ENCODE assay signal across 1 cellular context in the genomic region with DNA sequence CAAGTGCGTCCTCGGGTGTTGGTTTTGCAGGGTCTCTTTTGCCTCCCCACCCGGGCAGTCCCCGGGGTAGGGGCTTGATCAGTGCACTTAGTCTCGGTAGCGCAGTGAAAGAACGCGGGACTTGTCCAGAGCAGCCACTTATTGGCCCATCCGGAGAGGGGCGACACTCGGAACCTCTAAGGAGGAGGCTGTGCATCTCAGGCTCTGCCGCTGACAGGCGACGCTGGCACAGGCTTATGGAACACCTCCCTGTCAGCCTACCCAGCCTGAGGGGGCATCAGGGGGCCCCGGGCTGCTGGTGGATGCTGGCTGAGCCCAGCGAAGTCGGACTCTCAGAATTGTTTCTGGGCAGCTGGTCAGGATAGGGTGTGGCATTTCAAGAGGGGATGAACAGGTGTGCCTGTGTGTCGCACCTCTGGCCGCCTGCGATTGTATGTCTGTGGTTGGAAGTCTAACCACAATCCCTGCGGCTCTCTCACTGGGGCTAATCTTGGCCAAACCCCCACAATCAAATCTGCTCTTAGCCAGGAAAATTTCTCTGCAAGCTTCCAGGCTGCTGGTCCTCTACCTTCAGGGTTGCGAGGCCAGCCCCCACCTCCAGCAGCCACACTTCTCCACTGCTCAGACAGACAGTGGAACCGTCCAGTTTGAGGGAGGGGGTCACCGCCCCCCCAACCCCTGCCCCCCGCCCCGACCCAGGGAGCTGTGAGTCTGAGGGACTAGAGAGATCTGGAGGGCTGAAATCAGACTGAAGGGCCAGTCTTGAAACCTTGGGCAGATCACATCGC.
TF ChIP-seq lines count a peak whose summit lies in the region.

No MANE protein-coding gene starts in this region.

TF ChIP-seq in K562, 482 proteins besides CTCF, POLR2A, EP300 and RAD21 (continued from another document and continues in another):
- TF ChIP-seq, protein P1, sequence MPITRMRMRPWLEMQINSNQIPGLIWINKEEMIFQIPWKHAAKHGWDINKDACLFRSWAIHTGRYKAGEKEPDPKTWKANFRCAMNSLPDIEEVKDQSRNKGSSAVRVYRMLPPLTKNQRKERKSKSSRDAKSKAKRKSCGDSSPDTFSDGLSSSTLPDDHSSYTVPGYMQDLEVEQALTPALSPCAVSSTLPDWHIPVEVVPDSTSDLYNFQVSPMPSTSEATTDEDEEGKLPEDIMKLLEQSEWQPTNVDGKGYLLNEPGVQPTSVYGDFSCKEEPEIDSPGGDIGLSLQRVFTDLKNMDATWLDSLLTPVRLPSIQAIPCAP (CRISPR knock-in tag; IDR thresholded peaks at IDR 0.05; ENCODE audit: borderline replicate concordance) = no peak
- TF ChIP-seq ZNF197 (CRISPR knock-in tag; IDR thresholded peaks at IDR 0.05; ENCODE audit: low read depth) (0 out of 2 replicates have a peak, but pooled peaks have one; percentile 37), COPS2 (conservative IDR thresholded peaks at IDR 0.05) (no peak), MYNN (IDR thresholded peaks at IDR 0.05) (no peak), MYNN (CRISPR knock-in tag; IDR thresholded peaks at IDR 0.05) (no peak), TCF3 (CRISPR knock-in tag; IDR thresholded peaks at IDR 0.05) (peak; percentile 83), SMARCE1 (IDR thresholded peaks at IDR 0.05) (peak; percentile 27; the same call in 1 of the 2 replicates), PHF21A (IDR thresholded peaks at IDR 0.05; ENCODE audit: borderline replicate concordance, low read depth) (no peak), ZBED1 (IDR thresholded peaks at IDR 0.05) (0 out of 2 replicates have a peak, but pooled peaks have one; percentile 71), FOSL1 (tag; conservative IDR thresholded peaks at IDR 0.05) (no peak), XRCC5 (IDR thresholded peaks at IDR 0.05; ENCODE audit: low read depth, low read length) (no peak), ESRRA (IDR thresholded peaks at IDR 0.05; ENCODE audit: borderline replicate concordance, low read depth) (no peak), ZKSCAN1 (IDR thresholded peaks at IDR 0.05; ENCODE audit: low read depth, low read length) (no peak), CEBPB (tag; IDR thresholded peaks at IDR 0.05) (no peak), TEAD4 (IDR thresholded peaks at IDR 0.05; ENCODE audit: low read length) (peak; percentile 86), TEAD4 (CRISPR knock-in tag; IDR thresholded peaks at IDR 0.05; ENCODE audit: borderline replicate concordance) (no peak), ZNF263 (CRISPR knock-in tag; IDR thresholded peaks at IDR 0.05; ENCODE audit: borderline replicate concordance) (peak; percentile 9; the same call in 1 of the 2 replicates), ZNF253 (CRISPR knock-in tag; conservative IDR thresholded peaks at IDR 0.05) (no peak), NR4A1 (CRISPR knock-in tag; IDR thresholded peaks at IDR 0.05) (no peak), NR4A1 (tag; IDR thresholded peaks at IDR 0.05) (no peak), NFYB (IDR thresholded peaks at IDR 0.05; ENCODE audit: extremely low read depth, insufficient read length) (no peak), KLF13 (tag; IDR thresholded peaks at IDR 0.05; ENCODE audit: borderline replicate concordance, low read depth) (no peak), RBBP5 (IDR thresholded peaks at IDR 0.05; ENCODE audit: borderline replicate concordance, insufficient read depth, low read length, poor library complexity, severe bottlenecking) (no peak), JUN (IDR thresholded peaks at IDR 0.05; ENCODE audit: borderline replicate concordance, low read depth, low read length) (no peak), JUN (CRISPR knock-in tag; IDR thresholded peaks at IDR 0.05; ENCODE audit: borderline replicate concordance) (no peak), ZBTB8A (IDR thresholded peaks at IDR 0.05; ENCODE audit: partially characterized antibody) (no peak), TFAM (CRISPR knock-in tag; conservative IDR thresholded peaks at IDR 0.05) (no peak), FUS (optimal IDR thresholded peaks at IDR 0.05; ENCODE audit: low read depth, low read length) (no peak), PPARD (CRISPR knock-in tag; IDR thresholded peaks at IDR 0.05) (no peak), ZNF232 (CRISPR knock-in tag; IDR thresholded peaks at IDR 0.05) (no peak), ZNF696 (CRISPR knock-in tag; conservative IDR thresholded peaks at IDR 0.05) (no peak), ATF7 (IDR thresholded peaks at IDR 0.05) (no peak), ZNF586 (CRISPR knock-in tag; conservative IDR thresholded peaks at IDR 0.05) (no peak), GATAD2B (IDR thresholded peaks at IDR 0.05; ENCODE audit: borderline replicate concordance) (no peak), HNRNPLL (IDR thresholded peaks at IDR 0.05; ENCODE audit: low read depth, low read length, poor library complexity, severe bottlenecking) (no peak), DIDO1 (tag; IDR thresholded peaks at IDR 0.05; ENCODE audit: low read depth) (no peak), TBP (optimal IDR thresholded peaks at IDR 0.05; ENCODE audit: low read depth, low read length) (peak; percentile 16), NCOA1 (IDR thresholded peaks at IDR 0.05; ENCODE audit: low read depth) (no peak), SRSF7 (optimal IDR thresholded peaks at IDR 0.05; ENCODE audit: low read depth, low read length) (no peak), TOE1 (IDR thresholded peaks at IDR 0.05; ENCODE audit: borderline replicate concordance) (no peak), TOE1 (CRISPR knock-in tag; IDR thresholded peaks at IDR 0.05; ENCODE audit: borderline replicate concordance, low read depth) (no peak), NFRKB (IDR thresholded peaks at IDR 0.05; ENCODE audit: low read depth) (no peak), ZFX (CRISPR knock-in tag; IDR thresholded peaks at IDR 0.05) (no peak), THRAP3 (IDR thresholded peaks at IDR 0.05; ENCODE audit: borderline replicate concordance) (no peak)
- TF ChIP-seq, protein P2, sequence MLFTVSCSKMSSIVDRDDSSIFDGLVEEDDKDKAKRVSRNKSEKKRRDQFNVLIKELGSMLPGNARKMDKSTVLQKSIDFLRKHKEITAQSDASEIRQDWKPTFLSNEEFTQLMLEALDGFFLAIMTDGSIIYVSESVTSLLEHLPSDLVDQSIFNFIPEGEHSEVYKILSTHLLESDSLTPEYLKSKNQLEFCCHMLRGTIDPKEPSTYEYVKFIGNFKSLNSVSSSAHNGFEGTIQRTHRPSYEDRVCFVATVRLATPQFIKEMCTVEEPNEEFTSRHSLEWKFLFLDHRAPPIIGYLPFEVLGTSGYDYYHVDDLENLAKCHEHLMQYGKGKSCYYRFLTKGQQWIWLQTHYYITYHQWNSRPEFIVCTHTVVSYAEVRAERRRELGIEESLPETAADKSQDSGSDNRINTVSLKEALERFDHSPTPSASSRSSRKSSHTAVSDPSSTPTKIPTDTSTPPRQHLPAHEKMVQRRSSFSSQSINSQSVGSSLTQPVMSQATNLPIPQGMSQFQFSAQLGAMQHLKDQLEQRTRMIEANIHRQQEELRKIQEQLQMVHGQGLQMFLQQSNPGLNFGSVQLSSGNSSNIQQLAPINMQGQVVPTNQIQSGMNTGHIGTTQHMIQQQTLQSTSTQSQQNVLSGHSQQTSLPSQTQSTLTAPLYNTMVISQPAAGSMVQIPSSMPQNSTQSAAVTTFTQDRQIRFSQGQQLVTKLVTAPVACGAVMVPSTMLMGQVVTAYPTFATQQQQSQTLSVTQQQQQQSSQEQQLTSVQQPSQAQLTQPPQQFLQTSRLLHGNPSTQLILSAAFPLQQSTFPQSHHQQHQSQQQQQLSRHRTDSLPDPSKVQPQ (CRISPR knock-in tag; IDR thresholded peaks at IDR 0.05; ENCODE audit: borderline replicate concordance) = no peak
- TF ChIP-seq, protein P3, sequence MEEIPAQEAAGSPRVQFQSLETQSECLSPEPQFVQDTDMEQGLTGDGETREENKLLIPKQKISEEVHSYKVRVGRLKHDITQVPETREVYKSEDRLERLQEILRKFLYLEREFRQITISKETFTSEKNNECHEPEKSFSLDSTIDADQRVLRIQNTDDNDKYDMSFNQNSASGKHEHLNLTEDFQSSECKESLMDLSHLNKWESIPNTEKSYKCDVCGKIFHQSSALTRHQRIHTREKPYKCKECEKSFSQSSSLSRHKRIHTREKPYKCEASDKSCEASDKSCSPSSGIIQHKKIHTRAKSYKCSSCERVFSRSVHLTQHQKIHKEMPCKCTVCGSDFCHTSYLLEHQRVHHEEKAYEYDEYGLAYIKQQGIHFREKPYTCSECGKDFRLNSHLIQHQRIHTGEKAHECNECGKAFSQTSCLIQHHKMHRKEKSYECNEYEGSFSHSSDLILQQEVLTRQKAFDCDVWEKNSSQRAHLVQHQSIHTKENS (CRISPR knock-in tag; IDR thresholded peaks at IDR 0.05) = no peak
- TF ChIP-seq, protein P4, sequence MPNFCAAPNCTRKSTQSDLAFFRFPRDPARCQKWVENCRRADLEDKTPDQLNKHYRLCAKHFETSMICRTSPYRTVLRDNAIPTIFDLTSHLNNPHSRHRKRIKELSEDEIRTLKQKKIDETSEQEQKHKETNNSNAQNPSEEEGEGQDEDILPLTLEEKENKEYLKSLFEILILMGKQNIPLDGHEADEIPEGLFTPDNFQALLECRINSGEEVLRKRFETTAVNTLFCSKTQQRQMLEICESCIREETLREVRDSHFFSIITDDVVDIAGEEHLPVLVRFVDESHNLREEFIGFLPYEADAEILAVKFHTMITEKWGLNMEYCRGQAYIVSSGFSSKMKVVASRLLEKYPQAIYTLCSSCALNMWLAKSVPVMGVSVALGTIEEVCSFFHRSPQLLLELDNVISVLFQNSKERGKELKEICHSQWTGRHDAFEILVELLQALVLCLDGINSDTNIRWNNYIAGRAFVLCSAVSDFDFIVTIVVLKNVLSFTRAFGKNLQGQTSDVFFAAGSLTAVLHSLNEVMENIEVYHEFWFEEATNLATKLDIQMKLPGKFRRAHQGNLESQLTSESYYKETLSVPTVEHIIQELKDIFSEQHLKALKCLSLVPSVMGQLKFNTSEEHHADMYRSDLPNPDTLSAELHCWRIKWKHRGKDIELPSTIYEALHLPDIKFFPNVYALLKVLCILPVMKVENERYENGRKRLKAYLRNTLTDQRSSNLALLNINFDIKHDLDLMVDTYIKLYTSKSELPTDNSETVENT (CRISPR knock-in tag; IDR thresholded peaks at IDR 0.05) = no peak
- TF ChIP-seq, protein P5, sequence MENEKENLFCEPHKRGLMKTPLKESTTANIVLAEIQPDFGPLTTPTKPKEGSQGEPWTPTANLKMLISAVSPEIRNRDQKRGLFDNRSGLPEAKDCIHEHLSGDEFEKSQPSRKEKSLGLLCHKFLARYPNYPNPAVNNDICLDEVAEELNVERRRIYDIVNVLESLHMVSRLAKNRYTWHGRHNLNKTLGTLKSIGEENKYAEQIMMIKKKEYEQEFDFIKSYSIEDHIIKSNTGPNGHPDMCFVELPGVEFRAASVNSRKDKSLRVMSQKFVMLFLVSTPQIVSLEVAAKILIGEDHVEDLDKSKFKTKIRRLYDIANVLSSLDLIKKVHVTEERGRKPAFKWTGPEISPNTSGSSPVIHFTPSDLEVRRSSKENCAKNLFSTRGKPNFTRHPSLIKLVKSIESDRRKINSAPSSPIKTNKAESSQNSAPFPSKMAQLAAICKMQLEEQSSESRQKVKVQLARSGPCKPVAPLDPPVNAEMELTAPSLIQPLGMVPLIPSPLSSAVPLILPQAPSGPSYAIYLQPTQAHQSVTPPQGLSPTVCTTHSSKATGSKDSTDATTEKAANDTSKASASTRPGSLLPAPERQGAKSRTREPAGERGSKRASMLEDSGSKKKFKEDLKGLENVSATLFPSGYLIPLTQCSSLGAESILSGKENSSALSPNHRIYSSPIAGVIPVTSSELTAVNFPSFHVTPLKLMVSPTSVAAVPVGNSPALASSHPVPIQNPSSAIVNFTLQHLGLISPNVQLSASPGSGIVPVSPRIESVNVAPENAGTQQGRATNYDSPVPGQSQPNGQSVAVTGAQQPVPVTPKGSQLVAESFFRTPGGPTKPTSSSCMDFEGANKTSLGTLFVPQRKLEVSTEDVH (IDR thresholded peaks at IDR 0.05; ENCODE audit: low read depth, partially characterized antibody) = no peak
- TF ChIP-seq, protein P6, sequence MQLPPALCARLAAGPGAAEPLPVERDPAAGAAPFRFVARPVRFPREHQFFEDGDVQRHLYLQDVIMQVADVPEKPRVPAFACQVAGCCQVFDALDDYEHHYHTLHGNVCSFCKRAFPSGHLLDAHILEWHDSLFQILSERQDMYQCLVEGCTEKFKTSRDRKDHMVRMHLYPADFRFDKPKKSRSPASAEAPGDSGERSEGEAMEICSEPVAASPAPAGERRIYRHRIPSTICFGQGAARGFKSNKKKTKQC (CRISPR knock-in tag; IDR thresholded peaks at IDR 0.05) = no peak
- TF ChIP-seq, protein P7, sequence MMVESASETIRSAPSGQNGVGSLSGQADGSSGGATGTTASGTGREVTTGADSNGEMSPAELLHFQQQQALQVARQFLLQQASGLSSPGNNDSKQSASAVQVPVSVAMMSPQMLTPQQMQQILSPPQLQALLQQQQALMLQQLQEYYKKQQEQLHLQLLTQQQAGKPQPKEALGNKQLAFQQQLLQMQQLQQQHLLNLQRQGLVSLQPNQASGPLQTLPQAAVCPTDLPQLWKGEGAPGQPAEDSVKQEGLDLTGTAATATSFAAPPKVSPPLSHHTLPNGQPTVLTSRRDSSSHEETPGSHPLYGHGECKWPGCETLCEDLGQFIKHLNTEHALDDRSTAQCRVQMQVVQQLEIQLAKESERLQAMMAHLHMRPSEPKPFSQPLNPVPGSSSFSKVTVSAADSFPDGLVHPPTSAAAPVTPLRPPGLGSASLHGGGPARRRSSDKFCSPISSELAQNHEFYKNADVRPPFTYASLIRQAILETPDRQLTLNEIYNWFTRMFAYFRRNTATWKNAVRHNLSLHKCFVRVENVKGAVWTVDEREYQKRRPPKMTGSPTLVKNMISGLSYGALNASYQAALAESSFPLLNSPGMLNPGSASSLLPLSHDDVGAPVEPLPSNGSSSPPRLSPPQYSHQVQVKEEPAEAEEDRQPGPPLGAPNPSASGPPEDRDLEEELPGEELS (CRISPR knock-in tag; IDR thresholded peaks at IDR 0.05; ENCODE audit: borderline replicate concordance) = no peak
- TF ChIP-seq, protein P8, sequence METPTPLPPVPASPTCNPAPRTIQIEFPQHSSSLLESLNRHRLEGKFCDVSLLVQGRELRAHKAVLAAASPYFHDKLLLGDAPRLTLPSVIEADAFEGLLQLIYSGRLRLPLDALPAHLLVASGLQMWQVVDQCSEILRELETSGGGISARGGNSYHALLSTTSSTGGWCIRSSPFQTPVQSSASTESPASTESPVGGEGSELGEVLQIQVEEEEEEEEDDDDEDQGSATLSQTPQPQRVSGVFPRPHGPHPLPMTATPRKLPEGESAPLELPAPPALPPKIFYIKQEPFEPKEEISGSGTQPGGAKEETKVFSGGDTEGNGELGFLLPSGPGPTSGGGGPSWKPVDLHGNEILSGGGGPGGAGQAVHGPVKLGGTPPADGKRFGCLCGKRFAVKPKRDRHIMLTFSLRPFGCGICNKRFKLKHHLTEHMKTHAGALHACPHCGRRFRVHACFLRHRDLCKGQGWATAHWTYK (CRISPR knock-in tag; IDR thresholded peaks at IDR 0.05) = no peak
- TF ChIP-seq, protein P9, sequence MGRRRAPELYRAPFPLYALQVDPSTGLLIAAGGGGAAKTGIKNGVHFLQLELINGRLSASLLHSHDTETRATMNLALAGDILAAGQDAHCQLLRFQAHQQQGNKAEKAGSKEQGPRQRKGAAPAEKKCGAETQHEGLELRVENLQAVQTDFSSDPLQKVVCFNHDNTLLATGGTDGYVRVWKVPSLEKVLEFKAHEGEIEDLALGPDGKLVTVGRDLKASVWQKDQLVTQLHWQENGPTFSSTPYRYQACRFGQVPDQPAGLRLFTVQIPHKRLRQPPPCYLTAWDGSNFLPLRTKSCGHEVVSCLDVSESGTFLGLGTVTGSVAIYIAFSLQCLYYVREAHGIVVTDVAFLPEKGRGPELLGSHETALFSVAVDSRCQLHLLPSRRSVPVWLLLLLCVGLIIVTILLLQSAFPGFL (CRISPR knock-in tag; IDR thresholded peaks at IDR 0.05) = no peak
